19 cellular contexts compared by ENCODE assay signal in genomic region chr6:112113918-112114317, GRCh38. TPM values are rescaled to one million over a fixed set of nuclear protein-coding genes. Genes with fewer than 3 reads are reported as not detected.
DNase-seq lines count a peak whose midpoint lies in the region; ATAC-seq, FAIRE-seq and TF ChIP-seq lines count a peak whose summit lies in the region.
"Had no signal": no experiment of that assay in that cellular context is flagged by ENCODE, and none has a peak within 500 bp of the region (broad histone marks: within the 10 kb centered on the region; RNA-seq: fewer than 3 reads in every experiment).

No MANE protein-coding gene starts in this region.

- H3K9me3 ChIP-seq in liver (ENCODE audit: control insufficient read depth in 4 of 4, low read length in 3 of 4) (no peaks in the 10 kb centered on the region), HepG2 (ENCODE audit: low read length) (no peaks in the 10 kb centered on the region)
- H3K9me3 ChIP-seq: BLaER1 treated with 17β-estradiol and CSF1 and Interleukin-3, amounts not matched to agents 10 nM and 100 nM had no signal

- H3K4me3 Mint-ChIP-seq in nephron (no peak overlapping the region), nephron progenitor cell (no peak overlapping the region)
- H3K4me3 Mint-ChIP-seq: B cell; CD8-positive, alpha-beta T cell; GM23338; HFFc6; IgD-negative memory B cell had no signal

- H3K4me1 Mint-ChIP-seq in nephron, result peaks cover 34% of the 10 kb centered on the region
- H3K4me1 Mint-ChIP-seq in nephron progenitor cell, result peaks cover 24% of the 10 kb centered on the region
- H3K4me1 Mint-ChIP-seq: B cell, GM23338, IgD-negative memory B cell had no signal

- TF ChIP-seq RAD21 in liver (IDR thresholded peaks at IDR 0.05), result no peak
- no peak for TF ChIP-seq RAD21 in HepG2 (CRISPR knock-in tag; IDR thresholded peaks at IDR 0.05)

- intact Hi-C loops in HepG2 (cut with micrococcal nuclease; ENCODE audit: unreplicated experiment), result no loop called here

- ATAC-seq in HepG2 (no peak), left lobe of liver (peak; percentile 39), HG03378 (IDR thresholded peaks at IDR 0.05; ENCODE audit: unreplicated experiment) (no peak), GM18858 (IDR thresholded peaks at IDR 0.05; ENCODE audit: unreplicated experiment) (no peak)
- ATAC-seq: CD8-positive, alpha-beta T cell; GM23338; HCT116 had no signal

- in situ Hi-C loops in HepG2 (cut with HindIII; ENCODE audit: extremely low pct_ligation_motif_present, low pct_unique_long_range_greater_than_20kb), result no loop called here

- CTCF ChIA-PET in HepG2 (lab: Yijun Ruan, JAX; ENCODE audit: low intra/inter-chr PET ratio, low total read pairs), result no interaction called here

- H3K4me3 ChIP-seq in liver (ENCODE audit: low read depth in 1 of 3, low read length in 3 of 3) (no peak overlapping the region), HepG2 (replicated peaks in 1 of 3; ENCODE audit: insufficient read depth in 1 of 3, low read depth in 2 of 3, low read length in 3 of 3) (no peak overlapping the region)
- H3K4me3 ChIP-seq: BLaER1 treated with 17β-estradiol and CSF1 and Interleukin-3, amounts not matched to agents 10 nM and 100 nM; GM23338 had no signal

- TF ChIP-seq POLR2A in HepG2 (IDR thresholded peaks at IDR 0.05; ENCODE audit: insufficient read depth in 1 of 2, low read depth in 2 of 2, low read length in 2 of 2), result no peak

- TF ChIP-seq CTCF in liver (IDR thresholded peaks at IDR 0.05; ENCODE audit: low read depth, low read length, missing input control), result no peak
- TF ChIP-seq CTCF in HepG2 (CRISPR knock-in tag; IDR thresholded peaks at IDR 0.05), result no peak
- no peak for TF ChIP-seq CTCF in nephron (IDR thresholded peaks at IDR 0.05; ENCODE audit: unreplicated experiment in 3 of 3)
- no peak for TF ChIP-seq CTCF in nephron progenitor cell (IDR thresholded peaks at IDR 0.05)

- no peak for DNase-seq in HepG2 (ENCODE audit: low spot score)
- DNase-seq in left lobe of liver (ENCODE audit: low spot score), result no peak
- no peak for DNase-seq in nephron progenitor cell
- DNase-seq: CD8-positive, alpha-beta T cell; DMS 273 treated with DMSO at 0.1 percent for 48 hours; HFFc6 had no signal

- H3K9me3 Mint-ChIP-seq in nephron, result no peaks in the 10 kb centered on the region
- H3K9me3 Mint-ChIP-seq in nephron progenitor cell, result no peaks in the 10 kb centered on the region
- H3K9me3 Mint-ChIP-seq: CD8-positive, alpha-beta T cell; GM23338; HFFc6; IgD-negative memory B cell had no signal

- H3K27me3 Mint-ChIP-seq in nephron (ENCODE audit: low read depth) (no peaks in the 10 kb centered on the region), nephron progenitor cell (ENCODE audit: low read depth, poor library complexity) (peaks cover 14% of the 10 kb centered on the region)

- no peaks in the 10 kb centered on the region for H3K27me3 ChIP-seq in liver (ENCODE audit: control insufficient read depth in 4 of 4, insufficient read depth in 4 of 4, low read length in 3 of 4)
- no peaks in the 10 kb centered on the region; a peak in 1 of 5 replicates for H3K27me3 ChIP-seq in HepG2 (ENCODE audit: control insufficient read depth in 1 of 2, insufficient read depth in 2 of 2, low read length in 2 of 2)

- H3K36me3 ChIP-seq in liver (ENCODE audit: control insufficient read depth in 4 of 4, insufficient read depth in 3 of 4, low read depth in 1 of 4, low read length in 3 of 4) (peaks cover 0 to 5% (median 0%) of the 10 kb centered on the region in 4 donors), HepG2 (replicated peaks in 1 of 2; ENCODE audit: control insufficient read depth in 1 of 2, insufficient read depth in 2 of 2, low read length in 2 of 2) (no peaks in the 10 kb centered on the region)
- H3K36me3 ChIP-seq: BLaER1 treated with 17β-estradiol and CSF1 and Interleukin-3, amounts not matched to agents 10 nM and 100 nM had no signal

- H3K4me1 ChIP-seq in liver (ENCODE audit: control insufficient read depth in 4 of 4, insufficient read depth in 4 of 4, low read length in 3 of 4), result peaks cover 0 to 44% (median 26%) of the 10 kb centered on the region in 4 donors
- H3K4me1 ChIP-seq in HepG2 (ENCODE audit: insufficient read depth, low read length), result no peaks in the 10 kb centered on the region

- H2AFZ ChIP-seq in HepG2 (ENCODE audit: low read length), result no peak overlapping the region
- H2AFZ ChIP-seq: GM23338 had no signal

- FAIRE-seq in HepG2 (lab: Jason Lieb, UNC), result no peak
- FAIRE-seq: G401.6, GM12891, H54, HTR-8/SVneo had no signal

- no peak overlapping the region for H3K9ac ChIP-seq in liver (ENCODE audit: low read depth in 1 of 2, low read length in 2 of 2)
- H3K9ac ChIP-seq in HepG2 (ENCODE audit: insufficient read depth, low read depth, low read length), result no peak overlapping the region
- H3K9ac ChIP-seq: BLaER1 treated with 17β-estradiol and CSF1 and Interleukin-3, amounts not matched to agents 10 nM and 100 nM had no signal

- no peaks in the 10 kb centered on the region for H3K79me2 ChIP-seq in HepG2 (ENCODE audit: insufficient read depth, low read length)

- H4K20me1 ChIP-seq in HepG2 (ENCODE audit: insufficient read depth, low read length), result no peaks in the 10 kb centered on the region
- H4K20me1 ChIP-seq: BLaER1 treated with 17β-estradiol and CSF1 and Interleukin-3, amounts not matched to agents 10 nM and 100 nM had no signal

- H3K4me2 ChIP-seq in HepG2 (ENCODE audit: low read depth, low read length), result no peak overlapping the region
- H3K4me2 ChIP-seq: BLaER1 treated with 17β-estradiol and CSF1 and Interleukin-3, amounts not matched to agents 10 nM and 100 nM; GM23338 had no signal

- H3K27ac ChIP-seq in liver (ENCODE audit: low read depth in 1 of 2, low read length in 2 of 2) (no peak overlapping the region), HepG2 (ENCODE audit: extremely low read length, insufficient read depth, low read length) (no peak overlapping the region)
- H3K27ac ChIP-seq: BLaER1 treated with 17β-estradiol and CSF1 and Interleukin-3, amounts not matched to agents 10 nM and 100 nM had no signal

- H3K27ac Mint-ChIP-seq in nephron (peak overlapping the region; percentile 8 to 85 (median 44)), nephron progenitor cell (no peak overlapping the region)
- H3K27ac Mint-ChIP-seq: B cell; CD8-positive, alpha-beta T cell; GM23338; HFFc6; IgD-negative memory B cell had no signal

- TF ChIP-seq EP300 in HepG2 (IDR thresholded peaks at IDR 0.05; ENCODE audit: low read depth in 2 of 2, low read length in 2 of 2) (no peak), HepG2 (CRISPR knock-in tag; IDR thresholded peaks at IDR 0.05; ENCODE audit: borderline replicate concordance) (no peak)

- POLR2A ChIA-PET in HepG2 (lab: Yijun Ruan, JAX), result no interaction called here

- BruUV-seq in HepG2 (replicated peaks; lab: Mats Ljungman, UMichigan), result no TSS peak

- H3K36me3 Mint-ChIP-seq in nephron (ENCODE audit: low read depth), result peaks cover 45% of the 10 kb centered on the region
- peaks cover 9% of the 10 kb centered on the region for H3K36me3 Mint-ChIP-seq in nephron progenitor cell (ENCODE audit: low read depth)
- H3K36me3 Mint-ChIP-seq: CD8-positive, alpha-beta T cell; IgD-negative memory B cell had no signal

RNA-seq across cellular contexts. Expression of gene FAM229B, which starts 26.5 kb away (rescaled TPM):
- total RNA-seq in liver, result 1 to 10 TPM; 1.8 to 3.9 TPM
- polyA plus RNA-seq in liver, result 10 to 100 TPM; 10.3 to 13.8 TPM
- total RNA-seq in HepG2 (2016; rRNA removed; fragmentation: Illumina TruSeq; extraction: Trizol), result 19.5 and 23.7 TPM in 2 replicates
- total RNA-seq in HepG2 (2016; cell fraction: cytosol; rRNA removed; fragmentation: Illumina TruSeq; extraction: Trizol; ENCODE audit: low read depth), result 15.4 and 22.2 TPM in 2 replicates
- 15.5 and 25.0 TPM in 2 replicates for total RNA-seq in HepG2 (2016; cell fraction: insoluble cytoplasmic fraction; rRNA removed; fragmentation: Illumina TruSeq; extraction: Trizol)
- 19.0 and 23.1 TPM in 2 replicates for total RNA-seq in HepG2 (2016; cell fraction: membrane; rRNA removed; fragmentation: Illumina TruSeq; extraction: Trizol)
- total RNA-seq in HepG2 (2016; cell fraction: nucleus; rRNA removed; fragmentation: Illumina TruSeq; extraction: Trizol), result 6.9 and 8.1 TPM in 2 replicates
- polyA plus RNA-seq in HepG2 (2011; rRNA removed), result 8.8 and 11.3 TPM in 2 replicates
- polyA plus RNA-seq in HepG2 (2011; cell fraction: cytosol; rRNA removed), result 4.6 and 5.4 TPM in 2 replicates
- 1.2 and 3.0 TPM in 2 replicates for polyA plus RNA-seq in HepG2 (2011; cell fraction: nucleus; rRNA removed)
- 6.8 and 9.1 TPM in 2 replicates for polyA plus RNA-seq in HepG2 (2012)
- 13.1 and 23.5 TPM in 2 replicates for polyA plus RNA-seq in HepG2 (2016; cell fraction: cytosol; fragmentation: Illumina TruSeq; extraction: Trizol; ENCODE audit: low read depth)
- polyA plus RNA-seq in HepG2 (2016; cell fraction: insoluble cytoplasmic fraction; fragmentation: Illumina TruSeq; extraction: Trizol; ENCODE audit: low read depth), result 18.0 and 19.3 TPM in 2 replicates
- 10.6 and 16.7 TPM in 2 replicates for polyA plus RNA-seq in HepG2 (2016; cell fraction: membrane; fragmentation: Illumina TruSeq; extraction: Trizol; ENCODE audit: low read depth)
- polyA plus RNA-seq in HepG2 (2016; cell fraction: nucleus; fragmentation: Illumina TruSeq; extraction: Trizol; ENCODE audit: insufficient read depth, low read depth), result 8.0 and 9.9 TPM in 2 replicates
- polyA minus RNA-seq in HepG2 (2011; rRNA and poly(A)+ RNA removed; ENCODE audit: low replicate concordance), result 0.58 and 1.4 TPM in 2 replicates
- 1.2 and 1.5 TPM in 2 replicates for polyA minus RNA-seq in HepG2 (2011; cell fraction: cytosol; rRNA and poly(A)+ RNA removed)
- polyA minus RNA-seq in HepG2 (2011; cell fraction: nucleus; rRNA and poly(A)+ RNA removed), result 1.5 and 2.0 TPM in 2 replicates
- 13.6 TPM for total RNA-seq in left lobe of liver

RNA-seq across cellular contexts. Expression of gene TUBE1, which starts 26.6 kb away (rescaled TPM):
- 10 to 100 TPM in 1 of 2 donors, 1 to 10 TPM in 1; 9.6 to 45.4 TPM for total RNA-seq in liver
- polyA plus RNA-seq in liver, result 10 to 100 TPM in 1 of 2 donors, 1 to 10 TPM in 1; 8.8 to 41.2 TPM
- 20.8 and 22.6 TPM in 2 replicates for total RNA-seq in HepG2 (2016; rRNA removed; fragmentation: Illumina TruSeq; extraction: Trizol)
- 7.3 and 7.4 TPM in 2 replicates for total RNA-seq in HepG2 (2016; cell fraction: cytosol; rRNA removed; fragmentation: Illumina TruSeq; extraction: Trizol; ENCODE audit: low read depth)
- total RNA-seq in HepG2 (2016; cell fraction: insoluble cytoplasmic fraction; rRNA removed; fragmentation: Illumina TruSeq; extraction: Trizol), result 22.6 and 24.2 TPM in 2 replicates
- 13.3 and 14.4 TPM in 2 replicates for total RNA-seq in HepG2 (2016; cell fraction: membrane; rRNA removed; fragmentation: Illumina TruSeq; extraction: Trizol)
- 35.6 and 36.6 TPM in 2 replicates for total RNA-seq in HepG2 (2016; cell fraction: nucleus; rRNA removed; fragmentation: Illumina TruSeq; extraction: Trizol)
- 17.1 and 17.3 TPM in 2 replicates for polyA plus RNA-seq in HepG2 (2011; rRNA removed)
- polyA plus RNA-seq in HepG2 (2011; cell fraction: cytosol; rRNA removed), result 5.0 and 6.6 TPM in 2 replicates
- 22.2 and 28.1 TPM in 2 replicates for polyA plus RNA-seq in HepG2 (2011; cell fraction: nucleus; rRNA removed)
- 11.8 and 13.5 TPM in 2 replicates for polyA plus RNA-seq in HepG2 (2012)
- 3.4 and 5.1 TPM in 2 replicates for polyA plus RNA-seq in HepG2 (2016; cell fraction: cytosol; fragmentation: Illumina TruSeq; extraction: Trizol; ENCODE audit: low read depth)
- polyA plus RNA-seq in HepG2 (2016; cell fraction: insoluble cytoplasmic fraction; fragmentation: Illumina TruSeq; extraction: Trizol; ENCODE audit: low read depth), result 16.1 and 19.1 TPM in 2 replicates
- 5.3 and 8.3 TPM in 2 replicates for polyA plus RNA-seq in HepG2 (2016; cell fraction: membrane; fragmentation: Illumina TruSeq; extraction: Trizol; ENCODE audit: low read depth)
- polyA plus RNA-seq in HepG2 (2016; cell fraction: nucleus; fragmentation: Illumina TruSeq; extraction: Trizol; ENCODE audit: insufficient read depth, low read depth), result 48.4 and 49.1 TPM in 2 replicates
- 5.7 and 6.5 TPM in 2 replicates for polyA minus RNA-seq in HepG2 (2011; rRNA and poly(A)+ RNA removed; ENCODE audit: low replicate concordance)
- 4.7 and 5.2 TPM in 2 replicates for polyA minus RNA-seq in HepG2 (2011; cell fraction: cytosol; rRNA and poly(A)+ RNA removed)
- polyA minus RNA-seq in HepG2 (2011; cell fraction: nucleus; rRNA and poly(A)+ RNA removed), result 59.6 and 64.6 TPM in 2 replicates
- total RNA-seq in left lobe of liver, result 31.9 TPM
